In the genomic region with DNA sequence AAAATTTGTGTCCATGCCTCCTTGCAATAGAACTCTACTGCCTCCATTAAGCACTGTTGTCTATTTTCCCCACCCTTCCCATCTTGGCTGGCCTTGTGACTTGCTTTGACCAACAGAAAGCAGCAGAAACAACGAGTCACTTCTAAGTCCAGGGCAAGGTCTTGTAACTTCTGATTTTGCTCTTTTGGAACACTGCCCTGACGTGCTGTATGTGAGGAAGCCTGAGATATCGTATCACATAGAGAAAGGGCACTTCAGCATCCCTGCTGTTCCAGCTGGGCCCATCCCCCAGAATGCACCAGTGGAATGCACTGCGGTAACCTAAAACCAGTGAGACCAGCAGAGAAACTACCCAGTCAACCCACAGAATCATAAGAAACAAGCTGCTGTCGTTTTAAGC, we compare ENCODE assay signal across 9 cellular contexts. TPM values are rescaled to one million over a fixed set of nuclear protein-coding genes. Genes with fewer than 3 reads are reported as not detected.
DNase-seq lines count a peak whose midpoint lies in the region; ATAC-seq and TF ChIP-seq lines count a peak whose summit lies in the region.
"Had no signal": no experiment of that assay in that cellular context is flagged by ENCODE, and none has a peak within 500 bp of the region (broad histone marks: within the 10 kb centered on the region; RNA-seq: fewer than 3 reads in every experiment).

No MANE protein-coding gene starts in this region.

- peaks cover 0 to 14% of the 10 kb centered on the region in 2 experiments; a peak in 2 of 4 replicates for H3K4me1 ChIP-seq in HCT116 (ENCODE audit: control insufficient read depth in 1 of 2, insufficient read depth in 2 of 2, low read length in 2 of 2)
- H3K4me1 ChIP-seq in psoas muscle: peaks cover 68% of the 10 kb centered on the region
- H3K4me1 ChIP-seq in CD8-positive, alpha-beta T cell (ENCODE audit: insufficient read depth, low read length): no peaks in the 10 kb centered on the region

- H2AFZ ChIP-seq in HCT116 (ENCODE audit: low read depth, low read length, poor library complexity, severe bottlenecking): no peak overlapping the region

- DNase-seq in HCT116 (ENCODE audit: low read depth, low spot score) (peak; percentile 28), RKO (ENCODE audit: low spot score) (peak; percentile 50), fibroblast of pulmonary artery (ENCODE audit: low read depth) (peak; percentile 61), psoas muscle (peak; percentile 24 to 55), DMS79 (lab: John Stamatoyannopoulos, UW) (no peak), NK-92 (lab: John Stamatoyannopoulos, UW; ENCODE audit: unreplicated experiment) (no peak), DMS79 treated with DMSO at 0.1 percent for 48 hours (lab: John Stamatoyannopoulos, UW) (no peak)
- no peak for DNase-seq in CD8-positive, alpha-beta T cell
- DNase-seq: KG1 had no signal

- BruUV-seq in HCT116 (replicated peaks; lab: Mats Ljungman, UMichigan): no TSS peak

- H3K4me1 Mint-ChIP-seq in CD8-positive, alpha-beta T cell (ENCODE audit: low read depth): no peaks in the 10 kb centered on the region

- TF ChIP-seq CTCF in HCT116 (IDR thresholded peaks at IDR 0.05 in 2 of 3, conservative IDR thresholded peaks at IDR 0.05 in 1 of 3; ENCODE audit: borderline replicate concordance in 1 of 3, insufficient read depth in 1 of 3, low read depth in 2 of 3, low read length in 2 of 3) (no peak), fibroblast of pulmonary artery (IDR thresholded peaks at IDR 0.05; ENCODE audit: low read length, missing control alignments) (no peak), psoas muscle (IDR thresholded peaks at IDR 0.05) (no peak)
- TF ChIP-seq CTCF in CD8-positive, alpha-beta T cell (IDR thresholded peaks at IDR 0.05): no peak

- CTCF ChIA-PET in HCT116 (lab: Charles Lee): no interaction called here
- CTCF ChIA-PET in CD8-positive, alpha-beta T cell (lab: Charles Lee): no interaction called here

- peak; percentile 71 for ATAC-seq in HCT116
- ATAC-seq in psoas muscle: peak; percentile 66 to 85 (median 77)
- ATAC-seq in CD8-positive, alpha-beta T cell: no peak

- H3K4me3 Mint-ChIP-seq in CD8-positive, alpha-beta T cell: no peak overlapping the region

- peaks cover 21% of the 10 kb centered on the region; the same call in 1 of the 2 replicates for H4K20me1 ChIP-seq in HCT116 (ENCODE audit: insufficient read depth)

- no peak overlapping the region for H3K27ac Mint-ChIP-seq in CD8-positive, alpha-beta T cell

- RAD21 ChIA-PET in HCT116 (lab: Charles Lee; ENCODE audit: low non-redundant PET in 1 of 2, low total read pairs in 2 of 2, uncharacterized antibody in 2 of 2, unreplicated experiment in 2 of 2): no interaction called here

- H3K9me3 ChIP-seq in HCT116 (ENCODE audit: control insufficient read depth in 1 of 2, insufficient read depth in 1 of 2, low read depth in 1 of 2, low read length in 2 of 2) (no peaks in the 10 kb centered on the region), psoas muscle (no peaks in the 10 kb centered on the region)
- no peaks in the 10 kb centered on the region for H3K9me3 ChIP-seq in CD8-positive, alpha-beta T cell (ENCODE audit: low read length)

- H3K27me3 Mint-ChIP-seq in CD8-positive, alpha-beta T cell (ENCODE audit: low read depth): peaks cover 16% of the 10 kb centered on the region

- TF ChIP-seq POLR2A in HCT116 (IDR thresholded peaks at IDR 0.05; ENCODE audit: borderline replicate concordance, extremely low read depth, insufficient read depth, insufficient read length): no peak

- no peak for TF ChIP-seq RAD21 in HCT116 (IDR thresholded peaks at IDR 0.05; ENCODE audit: low read depth)

- no peaks in the 10 kb centered on the region for H3K9me3 Mint-ChIP-seq in CD8-positive, alpha-beta T cell

- H3K9me2 ChIP-seq in HCT116 (ENCODE audit: insufficient read depth): no peaks in the 10 kb centered on the region

- peak overlapping the region; percentile 32; the same call in 1 of the 2 replicates for H3K4me2 ChIP-seq in HCT116 (ENCODE audit: low read length)

- H3K27me3 ChIP-seq in HCT116 (ENCODE audit: insufficient read depth, low read length): no peaks in the 10 kb centered on the region
- H3K27me3 ChIP-seq in psoas muscle (ENCODE audit: insufficient read depth in 3 of 3, low read length in 2 of 3): no peaks in the 10 kb centered on the region
- H3K27me3 ChIP-seq in CD8-positive, alpha-beta T cell (ENCODE audit: insufficient read depth, low read length): no peaks in the 10 kb centered on the region

- H3K9ac ChIP-seq in HCT116 (ENCODE audit: low read length): no peak overlapping the region

- intact Hi-C loops in HCT116 (cut with micrococcal nuclease) (no loop called here), psoas muscle (cut with DNase I) (no loop called here)
- intact Hi-C loops in CD8-positive, alpha-beta T cell (cut with DNase I, micrococcal nuclease): no loop called here

- H3K79me2 ChIP-seq in HCT116 (ENCODE audit: insufficient read depth, low read length): peaks cover 97% of the 10 kb centered on the region

- POLR2A ChIA-PET in HCT116 (lab: Charles Lee): interaction anchor here (1.3 kb wide), 1 partner anchor 11 kb away, joined by 4 read pairs; no protein-coding TSS in a partner anchor
- POLR2A ChIA-PET in CD8-positive, alpha-beta T cell (lab: Charles Lee): no interaction called here

- H3K4me3 ChIP-seq in HCT116 (replicated peaks in 1 of 2; ENCODE audit: low read depth in 1 of 2, low read length in 2 of 2) (no peak overlapping the region), fibroblast of pulmonary artery (replicated peaks; ENCODE audit: low read depth, low read length) (no peak overlapping the region), psoas muscle (no peak overlapping the region)
- no peak overlapping the region for H3K4me3 ChIP-seq in CD8-positive, alpha-beta T cell (ENCODE audit: low read depth, low read length)

- WGBS in psoas muscle, 3 donors: 18 to 26% (median 21%) methylated on average over 5 of the region's 5 CpGs

- H3K27ac ChIP-seq in HCT116 (ENCODE audit: low read depth, low read length) (no peak overlapping the region), psoas muscle (no peak overlapping the region)
- no peak overlapping the region for H3K27ac ChIP-seq in CD8-positive, alpha-beta T cell (ENCODE audit: low read depth, low read length)

- H3K36me3 Mint-ChIP-seq in CD8-positive, alpha-beta T cell: no peaks in the 10 kb centered on the region

- H3K36me3 ChIP-seq in HCT116 (ENCODE audit: control insufficient read depth in 1 of 2, insufficient read depth in 2 of 2, low read length in 2 of 2): no peaks in the 10 kb centered on the region
- H3K36me3 ChIP-seq in psoas muscle (ENCODE audit: insufficient read depth in 1 of 2, low read depth in 1 of 2): no peaks in the 10 kb centered on the region
- H3K36me3 ChIP-seq in CD8-positive, alpha-beta T cell (ENCODE audit: insufficient read depth, low read length): no peaks in the 10 kb centered on the region

TF ChIP-seq in HCT116, 20 proteins besides CTCF, POLR2A, EP300 and RAD21:
- TF ChIP-seq EGR1 (IDR thresholded peaks at IDR 0.05; ENCODE audit: low read depth) (no peak), ATF3 (IDR thresholded peaks at IDR 0.05) (no peak), ZNF274 (IDR thresholded peaks at IDR 0.05; ENCODE audit: low read depth, low read length) (no peak)
TF ChIP-seq in HCT116: peak in this region for 0.

RNA-seq across cellular contexts. Expression of gene NCKAP1, which starts 28.1 kb away (rescaled TPM):
- 115 TPM for total RNA-seq in HCT116 (2021; ENCODE audit: unreplicated experiment)
- polyA plus RNA-seq in HCT116 (2012): 67.6 and 70.4 TPM in 2 replicates
- total RNA-seq in psoas muscle: 100 to 1,000 TPM in 3 of 4 donors, 10 to 100 TPM in 1; 94.1 to 196 (median 133) TPM
- polyA plus RNA-seq in psoas muscle: 100 to 1,000 TPM in 2 of 3 donors, 10 to 100 TPM in 1; 95.3 to 262 (median 120) TPM
- 1 to 10 TPM in 1 of 2 experiments, under 1 TPM in 1; 0.81 to 1.4 TPM for total RNA-seq in CD8-positive, alpha-beta T cell

Comparison
In these comparisons a context has a peak if more than half of its experiments do, and no peak if none do; other contexts are left out.
1. DNase-seq: peak in HCT116 (single experiment), RKO (single experiment), fibroblast of pulmonary artery (single experiment) and psoas muscle (2 of 2); none in DMS79 (single experiment), NK-92 (single experiment), DMS79 treated with DMSO at 0.1 percent for 48 hours (single experiment) and CD8-positive, alpha-beta T cell (0 of 7).
2. RNA of gene NCKAP1, which starts 28.1 kb away (total RNA-seq): 94.1 to 196 TPM in psoas muscle and 115 TPM in HCT116 (single experiment); 0.81 to 1.4 TPM in CD8-positive, alpha-beta T cell; every median in the first group is over 10 times any median in the second.